ENCODE assay signal across 11 cellular contexts in the genomic region with DNA sequence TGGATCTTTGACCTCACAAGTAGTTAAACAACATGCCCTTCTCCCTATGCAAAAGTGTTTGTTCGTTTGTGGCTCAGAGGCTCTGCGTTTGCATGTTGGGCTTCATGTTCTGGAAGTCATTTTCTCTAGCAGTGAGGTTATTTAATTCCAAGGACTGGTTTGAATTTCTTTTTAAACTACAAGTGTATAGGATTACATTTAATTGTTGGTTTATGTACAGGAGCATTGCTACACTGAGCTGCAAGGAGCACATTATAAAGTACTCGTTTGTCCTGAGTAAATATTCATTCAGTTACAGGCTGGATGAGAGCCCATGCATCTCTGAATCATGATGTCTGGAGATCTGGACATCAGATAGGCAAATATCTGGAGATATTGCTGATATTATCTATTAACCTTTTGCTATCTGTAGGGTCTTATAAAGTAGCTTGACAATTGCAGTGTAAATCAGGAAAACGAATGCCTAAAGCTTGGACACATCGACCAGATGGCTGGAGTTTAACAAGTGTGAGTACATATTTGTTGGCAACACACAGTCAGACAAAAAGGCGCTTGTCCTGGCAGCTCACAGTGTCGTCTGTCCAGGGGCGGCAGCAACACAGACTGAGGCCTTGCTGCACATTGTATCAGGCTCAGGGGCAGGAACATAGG.
DNase-seq lines count a peak whose midpoint lies in the region; ATAC-seq and TF ChIP-seq lines count a peak whose summit lies in the region.
"Had no signal": no experiment of that assay in that cellular context is flagged by ENCODE, and none has a peak within 500 bp of the region (broad histone marks: within the 10 kb centered on the region; RNA-seq: fewer than 3 reads in every experiment).

No MANE protein-coding gene starts in this region.

- 76 to 86% (median 82%) methylated on average over 8 of the region's 8 CpGs for WGBS in ovary, 3 donors

- DNase-seq in NCI-H1092 treated with DMSO at 0.1 percent for 48 hours (lab: John Stamatoyannopoulos, UW) (peak; percentile 25), NCI-H1092 (lab: John Stamatoyannopoulos, UW) (no peak), RWPE2 (ENCODE audit: low spot score) (no peak), left ventricle myocardium inferior (no peak), thoracic aorta (ENCODE audit: low spot score) (no peak), ovary (no peak), iPS-NIHi7 (ENCODE audit: extremely low spot score) (no peak)
- DNase-seq in stimulated activated CD4-positive, alpha-beta T cell treated with anti-CD3 and anti-CD28 coated beads, Interleukin-2, amount 100 ng/mL, for 24 hours = no peak
- DNase-seq: activated CD4-positive, CD25-positive, alpha-beta regulatory T cell treated with anti-CD3 and anti-CD28 coated beads, Interleukin-2, amount 50 U/mL, for 72 hours; NCI-H187 had no signal

- peak; percentile 78 for ATAC-seq in RWPE2 (ENCODE audit: low read depth)
- ATAC-seq in thoracic aorta (ENCODE audit: insufficient number of reproducible peaks, low FRiP score, low read depth) = peak; percentile 18

- TF ChIP-seq CTCF in RWPE2 (IDR thresholded peaks at IDR 0.05; ENCODE audit: poor library complexity, severe bottlenecking) (no peak), left ventricle myocardium inferior (IDR thresholded peaks at IDR 0.05; ENCODE audit: borderline replicate concordance) (no peak), thoracic aorta (IDR thresholded peaks at IDR 0.05) (no peak), ovary (IDR thresholded peaks at IDR 0.05) (no peak)

- no peak for TF ChIP-seq POLR2A in ovary (IDR thresholded peaks at IDR 0.05)

- H3K4me3 ChIP-seq in RWPE2 (ENCODE audit: severe bottlenecking) = no peak overlapping the region
- no peak overlapping the region for H3K4me3 ChIP-seq in left ventricle myocardium inferior
- no peak overlapping the region for H3K4me3 ChIP-seq in thoracic aorta
- H3K4me3 ChIP-seq in ovary = no peak overlapping the region
- H3K4me3 ChIP-seq: cardiac muscle cell had no signal

- H3K36me3 ChIP-seq in RWPE2 (ENCODE audit: low read depth) = no peaks in the 10 kb centered on the region
- peaks cover under 1% of the 10 kb centered on the region for H3K36me3 ChIP-seq in left ventricle myocardium inferior
- H3K36me3 ChIP-seq in thoracic aorta = no peaks in the 10 kb centered on the region
- no peaks in the 10 kb centered on the region for H3K36me3 ChIP-seq in ovary
- H3K36me3 ChIP-seq: cardiac muscle cell had no signal

- H3K4me1 ChIP-seq in RWPE2 (ENCODE audit: insufficient read depth, poor library complexity, severe bottlenecking) (peaks cover 33% of the 10 kb centered on the region), left ventricle myocardium inferior (peaks cover 7% of the 10 kb centered on the region), thoracic aorta (ENCODE audit: control insufficient read depth in 1 of 2, low read depth in 2 of 2) (peaks cover 8 to 32% of the 10 kb centered on the region in 2 donors), ovary (ENCODE audit: insufficient read depth) (peaks cover 6% of the 10 kb centered on the region)

- H3K27me3 ChIP-seq in RWPE2 (ENCODE audit: insufficient read depth, poor library complexity, severe bottlenecking) (no peaks in the 10 kb centered on the region), left ventricle myocardium inferior (ENCODE audit: low read depth) (no peaks in the 10 kb centered on the region), thoracic aorta (replicated peaks; ENCODE audit: insufficient read depth) (no peaks in the 10 kb centered on the region), ovary (no peaks in the 10 kb centered on the region)
- H3K27me3 ChIP-seq: cardiac muscle cell had no signal

- intact Hi-C loops in left ventricle myocardium inferior (cut with micrococcal nuclease) = no loop called here
- intact Hi-C loops in ovary (cut with DNase I) = no loop called here

- H3K27ac ChIP-seq in RWPE2 (ENCODE audit: poor library complexity, severe bottlenecking) (peak overlapping the region; percentile 98), left ventricle myocardium inferior (replicated peaks) (peak overlapping the region; percentile 17), thoracic aorta (peak overlapping the region in 1 of 2 donors; percentile 29), ovary (no peak overlapping the region)
- H3K27ac ChIP-seq: cardiac muscle cell had no signal

- no peaks in the 10 kb centered on the region for H3K9me3 ChIP-seq in RWPE2 (ENCODE audit: severe bottlenecking)
- no peaks in the 10 kb centered on the region for H3K9me3 ChIP-seq in left ventricle myocardium inferior (replicated peaks)
- no peaks in the 10 kb centered on the region for H3K9me3 ChIP-seq in thoracic aorta
- no peaks in the 10 kb centered on the region for H3K9me3 ChIP-seq in ovary

- no peak for TF ChIP-seq EP300 in ovary (IDR thresholded peaks at IDR 0.05)

Comparison
In these comparisons a context has a peak if more than half of its experiments do, and no peak if none do; other contexts are left out.
1. H3K27ac ChIP-seq: peak in RWPE2 (single experiment) and left ventricle myocardium inferior (single experiment); none in ovary (0 of 2).